In genomic region chr2:106130251-106130998, GRCh38 we compare ENCODE assay signal across 10 cellular contexts.
DNase-seq lines count a peak whose midpoint lies in the region; ATAC-seq, FAIRE-seq and TF ChIP-seq lines count a peak whose summit lies in the region.
"Had no signal": no experiment of that assay in that cellular context is flagged by ENCODE, and none has a peak within 500 bp of the region (broad histone marks: within the 10 kb centered on the region; RNA-seq: fewer than 3 reads in every experiment).

No MANE protein-coding gene starts in this region.

- H3K36me3 ChIP-seq in SK-N-SH (replicated peaks in 1 of 2; ENCODE audit: control insufficient read depth in 1 of 2, insufficient read depth in 2 of 2, low read length in 1 of 2) = peaks cover 0 to 7% of the 10 kb centered on the region in 2 experiments
- peaks cover 0 to 8% (median 2%) of the 10 kb centered on the region in 4 donors for H3K36me3 ChIP-seq in upper lobe of left lung

- DNase-seq in activated naive CD8-positive, alpha-beta T cell treated with anti-CD3 and anti-CD28 coated beads, Interleukin-2, amount 10 ng/mL, durations not matched to agents 7 days and 5 days = no peak
- DNase-seq in activated naive CD8-positive, alpha-beta T cell treated with anti-CD3 and anti-CD28 coated beads for 36 hours = no peak
- DNase-seq in SK-N-SH (peak; percentile 42), immature natural killer cell (no peak), upper lobe of left lung (no peak), NCI-H2196 (lab: John Stamatoyannopoulos, UW; ENCODE audit: unreplicated experiment) (no peak), GM12891 (ENCODE audit: insufficient read length, low spot score) (no peak)
- DNase-seq: foreskin fibroblast; stimulated activated CD8-positive, alpha-beta memory T cell treated with anti-CD3 and anti-CD28 coated beads, Interleukin-4, amount 100 ng/mL, for 48 hours had no signal

- H2AFZ ChIP-seq in SK-N-SH (ENCODE audit: low read depth) = no peak overlapping the region

- no peak overlapping the region for H3K27ac Mint-ChIP-seq in activated naive CD8-positive, alpha-beta T cell treated with anti-CD3 and anti-CD28 coated beads, Interleukin-2, amount 10 ng/mL, durations not matched to agents 7 days and 5 days
- no peak overlapping the region for H3K27ac Mint-ChIP-seq in activated naive CD8-positive, alpha-beta T cell treated with anti-CD3 and anti-CD28 coated beads for 36 hours
- H3K27ac Mint-ChIP-seq in immature natural killer cell = peak overlapping the region in 2 of 6 donors; percentile 10 to 21

- H3K27me3 ChIP-seq in SK-N-SH (ENCODE audit: insufficient read depth) = no peaks in the 10 kb centered on the region
- H3K27me3 ChIP-seq in upper lobe of left lung = no peaks in the 10 kb centered on the region

- no peak overlapping the region for H3K9ac ChIP-seq in SK-N-SH

- CTCF ChIA-PET in SK-N-SH (lab: Yijun Ruan, JAX) = no interaction called here

- H3K27ac ChIP-seq in SK-N-SH (ENCODE audit: low read depth in 2 of 2, low read length in 1 of 2) (peak overlapping the region in 1 of 2 experiments; percentile 73; a peak in 2 of 4 replicates), upper lobe of left lung (peak overlapping the region; percentile 5 to 69 (median 47))

- no peaks in the 10 kb centered on the region for H3K27me3 Mint-ChIP-seq in activated naive CD8-positive, alpha-beta T cell treated with anti-CD3 and anti-CD28 coated beads, Interleukin-2, amount 10 ng/mL, durations not matched to agents 7 days and 5 days
- no peaks in the 10 kb centered on the region for H3K27me3 Mint-ChIP-seq in activated naive CD8-positive, alpha-beta T cell treated with anti-CD3 and anti-CD28 coated beads for 36 hours
- no peaks in the 10 kb centered on the region for H3K27me3 Mint-ChIP-seq in immature natural killer cell (ENCODE audit: low read depth in 3 of 3)

- H4K20me1 ChIP-seq in SK-N-SH (ENCODE audit: insufficient read depth) = no peaks in the 10 kb centered on the region

- TF ChIP-seq POLR2A in upper lobe of left lung (IDR thresholded peaks at IDR 0.05) (no peak), GM12891 (IDR thresholded peaks at IDR 0.05; ENCODE audit: low read depth, low read length) (no peak)

- no peak for ATAC-seq in activated naive CD8-positive, alpha-beta T cell treated with anti-CD3 and anti-CD28 coated beads, Interleukin-2, amount 10 ng/mL, durations not matched to agents 7 days and 5 days (ENCODE audit: low read depth)
- peak in 1 of 2 donors; percentile 62 for ATAC-seq in upper lobe of left lung (ENCODE audit: low FRiP score in 2 of 2)
- ATAC-seq in HG03280 (IDR thresholded peaks at IDR 0.05; ENCODE audit: unreplicated experiment) = no peak

- H3K4me2 ChIP-seq in SK-N-SH = no peak overlapping the region

- H3K4me1 ChIP-seq in SK-N-SH (ENCODE audit: control insufficient read depth in 1 of 2, insufficient read depth in 2 of 2, low read depth in 1 of 2, low read length in 1 of 2) (peaks cover 0 to 12% of the 10 kb centered on the region in 2 experiments; a peak in 2 of 4 replicates), upper lobe of left lung (peaks cover 0 to 3% (median 0%) of the 10 kb centered on the region in 4 donors)

- no peak for TF ChIP-seq RAD21 in SK-N-SH (IDR thresholded peaks at IDR 0.05; ENCODE audit: low read length)

- H3K36me3 Mint-ChIP-seq in activated naive CD8-positive, alpha-beta T cell treated with anti-CD3 and anti-CD28 coated beads, Interleukin-2, amount 10 ng/mL, durations not matched to agents 7 days and 5 days = peaks cover 26% of the 10 kb centered on the region
- peaks cover 33% of the 10 kb centered on the region for H3K36me3 Mint-ChIP-seq in activated naive CD8-positive, alpha-beta T cell treated with anti-CD3 and anti-CD28 coated beads for 36 hours
- peaks cover 11 to 20% (median 15%) of the 10 kb centered on the region in 3 donors for H3K36me3 Mint-ChIP-seq in immature natural killer cell

- H3F3A ChIP-seq in SK-N-SH (replicated peaks; ENCODE audit: insufficient read depth) = no peaks in the 10 kb centered on the region

- no peak for TF ChIP-seq EP300 in SK-N-SH (IDR thresholded peaks at IDR 0.05; ENCODE audit: borderline replicate concordance in 1 of 2, low read depth in 1 of 2, low read length in 1 of 2)
- TF ChIP-seq EP300 in upper lobe of left lung (IDR thresholded peaks at IDR 0.05) = no peak

- peaks cover 10% of the 10 kb centered on the region for H3K4me1 Mint-ChIP-seq in activated naive CD8-positive, alpha-beta T cell treated with anti-CD3 and anti-CD28 coated beads, Interleukin-2, amount 10 ng/mL, durations not matched to agents 7 days and 5 days
- peaks cover 26% of the 10 kb centered on the region for H3K4me1 Mint-ChIP-seq in activated naive CD8-positive, alpha-beta T cell treated with anti-CD3 and anti-CD28 coated beads for 36 hours
- H3K4me1 Mint-ChIP-seq in immature natural killer cell = peaks cover 0 to 9% of the 10 kb centered on the region in 2 donors

- no peaks in the 10 kb centered on the region for H3K9me3 ChIP-seq in SK-N-SH
- no peaks in the 10 kb centered on the region for H3K9me3 ChIP-seq in upper lobe of left lung

- no peak overlapping the region for H3K4me3 ChIP-seq in SK-N-SH (ENCODE audit: low read depth in 2 of 2, low read length in 1 of 2)
- H3K4me3 ChIP-seq in upper lobe of left lung = peak overlapping the region in 3 of 4 donors; percentile 12 to 25 (median 21)

- TF ChIP-seq CTCF in SK-N-SH (IDR thresholded peaks at IDR 0.05) = no peak
- no peak for TF ChIP-seq CTCF in upper lobe of left lung (IDR thresholded peaks at IDR 0.05)

- 77% methylated on average over 10 of the region's 13 CpGs for WGBS in SK-N-SH (ENCODE audit: low lambda C conversion rate)
- 71 to 91% methylated on average over 11 to 13 of the region's 13 CpGs for WGBS in upper lobe of left lung, 2 donors

- H3K79me2 ChIP-seq in SK-N-SH (ENCODE audit: insufficient read depth) = no peaks in the 10 kb centered on the region

- no peaks in the 10 kb centered on the region for H3K9me2 ChIP-seq in SK-N-SH

- H3K9me3 Mint-ChIP-seq in activated naive CD8-positive, alpha-beta T cell treated with anti-CD3 and anti-CD28 coated beads, Interleukin-2, amount 10 ng/mL, durations not matched to agents 7 days and 5 days = no peaks in the 10 kb centered on the region
- H3K9me3 Mint-ChIP-seq in activated naive CD8-positive, alpha-beta T cell treated with anti-CD3 and anti-CD28 coated beads for 36 hours = no peaks in the 10 kb centered on the region
- no peaks in the 10 kb centered on the region for H3K9me3 Mint-ChIP-seq in immature natural killer cell

- FAIRE-seq in GM12891 (lab: Jason Lieb, UNC) = no peak

- POLR2A ChIA-PET in activated naive CD8-positive, alpha-beta T cell treated with anti-CD3 and anti-CD28 coated beads, Interleukin-2, amount 10 ng/mL, durations not matched to agents 7 days and 5 days (lab: Charles Lee) = no interaction called here
- POLR2A ChIA-PET in SK-N-SH (lab: Yijun Ruan, JAX) = no interaction called here

- peak overlapping the region; percentile 19 for H3K4me3 Mint-ChIP-seq in activated naive CD8-positive, alpha-beta T cell treated with anti-CD3 and anti-CD28 coated beads, Interleukin-2, amount 10 ng/mL, durations not matched to agents 7 days and 5 days
- no peak overlapping the region for H3K4me3 Mint-ChIP-seq in activated naive CD8-positive, alpha-beta T cell treated with anti-CD3 and anti-CD28 coated beads for 36 hours
- H3K4me3 Mint-ChIP-seq in immature natural killer cell = peak overlapping the region; percentile 20 to 73 (median 63)

TF ChIP-seq in SK-N-SH, 30 proteins besides CTCF, POLR2A, EP300 and RAD21 (continues in another document):
- no peak for TF ChIP-seq RCOR1 (IDR thresholded peaks at IDR 0.05; ENCODE audit: low read length)
- TF ChIP-seq MEF2A (IDR thresholded peaks at IDR 0.05; ENCODE audit: borderline replicate concordance, low read depth) = no peak
- no peak for TF ChIP-seq IRF3 (IDR thresholded peaks at IDR 0.05; ENCODE audit: low read depth, low read length)
- no peak for TF ChIP-seq USF2 (IDR thresholded peaks at IDR 0.05; ENCODE audit: borderline replicate concordance, low read depth, low read length)

TF ChIP-seq in GM12891, 5 proteins besides CTCF, POLR2A, EP300 and RAD21:
- TF ChIP-seq SPI1 (IDR thresholded peaks at IDR 0.05; ENCODE audit: low read depth, low read length) = no peak
- TF ChIP-seq TAF1 (IDR thresholded peaks at IDR 0.05; ENCODE audit: low read depth, low read length) = no peak
- TF ChIP-seq POU2F2 (IDR thresholded peaks at IDR 0.05; ENCODE audit: low read depth, low read length) = no peak
- no peak for TF ChIP-seq PAX5 (IDR thresholded peaks at IDR 0.05; ENCODE audit: insufficient read depth, low read length, severe bottlenecking)
- no peak for TF ChIP-seq POLR2AphosphoS5 (IDR thresholded peaks at IDR 0.05; ENCODE audit: low read depth, low read length)
TF ChIP-seq in GM12891: peak in this region for 0.

Comparison
In these comparisons a context has a peak if more than half of its experiments do, and no peak if none do; other contexts are left out.
1. H3K4me3 ChIP-seq: peak in upper lobe of left lung (3 of 4); none in SK-N-SH (0 of 2).